ENCODE assay signal across 17 cellular contexts in genomic region chr12:71642264-71642663, GRCh38. TPM values are rescaled to one million over a fixed set of nuclear protein-coding genes. Genes with fewer than 3 reads are reported as not detected.
DNase-seq lines count a peak whose midpoint lies in the region; ATAC-seq and TF ChIP-seq lines count a peak whose summit lies in the region.
"Had no signal": no experiment of that assay in that cellular context is flagged by ENCODE, and none has a peak within 500 bp of the region (broad histone marks: within the 10 kb centered on the region; RNA-seq: fewer than 3 reads in every experiment).

No MANE protein-coding gene starts in this region.

- DNase-seq in NCI-H2196 (lab: John Stamatoyannopoulos, UW; ENCODE audit: unreplicated experiment) (peak; percentile 6), NCI-H2196 treated with DMSO at 0.1 percent for 48 hours (lab: John Stamatoyannopoulos, UW; ENCODE audit: unreplicated experiment) (no peak), NCI-H226 (peak; percentile 7), osteoblast (ENCODE audit: insufficient read length, low spot score, missing footprints) (no peak)
- no peak for DNase-seq in activated CD4-positive, CD25-positive, alpha-beta regulatory T cell treated with anti-CD3 and anti-CD28 coated beads, Interleukin-2, amount 50 U/mL, for 72 hours
- DNase-seq: 8988T; Calu3; H7; NCI-H2081; SJCRH30; stimulated activated CD4-positive, alpha-beta T cell treated with anti-CD3 and anti-CD28 coated beads, Interleukin-12 subunit alpha, Interleukin-12 subunit beta, amount 100 ng/mL, for 4 hours; testis had no signal

- H3K27ac ChIP-seq in osteoblast (ENCODE audit: low read depth, low read length): peak overlapping the region; percentile 42
- H3K27ac ChIP-seq: breast epithelium, gastroesophageal sphincter, SJCRH30, testis had no signal

- ATAC-seq in HG02623 (IDR thresholded peaks at IDR 0.05; ENCODE audit: unreplicated experiment): peak; percentile 50
- ATAC-seq in GM21528 (IDR thresholded peaks at IDR 0.05; ENCODE audit: low FRiP score, unreplicated experiment): no peak
- ATAC-seq in GM18520 (IDR thresholded peaks at IDR 0.05; ENCODE audit: unreplicated experiment): no peak
- ATAC-seq: gastroesophageal sphincter had no signal

- no peak overlapping the region for H2AFZ ChIP-seq in osteoblast (ENCODE audit: low read length)

- no peaks in the 10 kb centered on the region for H3K27me3 ChIP-seq in osteoblast (ENCODE audit: insufficient read depth, low read length)
- H3K27me3 ChIP-seq: breast epithelium, gastroesophageal sphincter, SJCRH30, testis had no signal

- H3K4me1 ChIP-seq in osteoblast (ENCODE audit: insufficient read depth, low read length): no peaks in the 10 kb centered on the region
- H3K4me1 ChIP-seq: breast epithelium, gastroesophageal sphincter, SJCRH30, testis had no signal

- peaks cover 50% of the 10 kb centered on the region for H3K79me2 ChIP-seq in osteoblast (ENCODE audit: insufficient read depth, low read length)

- no peak overlapping the region for H3K4me2 ChIP-seq in osteoblast (ENCODE audit: insufficient read depth, low read length)

- no peak overlapping the region for H3K4me3 ChIP-seq in osteoblast (ENCODE audit: insufficient read depth, low read length)
- H3K4me3 ChIP-seq: breast epithelium, gastroesophageal sphincter, SJCRH30, testis had no signal

- peaks cover 89% of the 10 kb centered on the region for H3K36me3 ChIP-seq in osteoblast (ENCODE audit: insufficient read depth, low read length)
- H3K36me3 ChIP-seq: breast epithelium had no signal

- TF ChIP-seq CTCF in osteoblast (IDR thresholded peaks at IDR 0.05; ENCODE audit: extremely low read depth, low read depth, low read length): no peak

- no peaks in the 10 kb centered on the region for H3K9me3 ChIP-seq in osteoblast (ENCODE audit: low read depth, low read length)
- H3K9me3 ChIP-seq: breast epithelium, gastroesophageal sphincter, SJCRH30, testis had no signal

- H4K20me1 ChIP-seq in osteoblast (ENCODE audit: insufficient read depth, low read length): peaks cover 20% of the 10 kb centered on the region

RNA-seq across cellular contexts. Expression of gene ZFC3H1, which starts 21.4 kb away (rescaled TPM):
- total RNA-seq in osteoblast: 33.3 and 36.6 TPM in 2 replicates

RNA-seq across cellular contexts. Expression of gene THAP2, which starts 21.8 kb away (rescaled TPM):
- total RNA-seq in osteoblast: 3.3 and 3.8 TPM in 2 replicates

RNA-seq across cellular contexts. Expression of gene TMEM19, which starts 43.6 kb away (rescaled TPM):
- 29.2 and 31.1 TPM in 2 replicates for total RNA-seq in osteoblast

Comparison
In these comparisons a context has a peak if more than half of its experiments do, and no peak if none do; other contexts are left out.
1. DNase-seq: peak in NCI-H2196 (single experiment) and NCI-H226 (single experiment); none in NCI-H2196 treated with DMSO at 0.1 percent for 48 hours (single experiment), osteoblast (single experiment) and activated CD4-positive, CD25-positive, alpha-beta regulatory T cell treated with anti-CD3 and anti-CD28 coated beads, Interleukin-2, amount 50 U/mL, for 72 hours (single experiment).